In the genomic region with DNA sequence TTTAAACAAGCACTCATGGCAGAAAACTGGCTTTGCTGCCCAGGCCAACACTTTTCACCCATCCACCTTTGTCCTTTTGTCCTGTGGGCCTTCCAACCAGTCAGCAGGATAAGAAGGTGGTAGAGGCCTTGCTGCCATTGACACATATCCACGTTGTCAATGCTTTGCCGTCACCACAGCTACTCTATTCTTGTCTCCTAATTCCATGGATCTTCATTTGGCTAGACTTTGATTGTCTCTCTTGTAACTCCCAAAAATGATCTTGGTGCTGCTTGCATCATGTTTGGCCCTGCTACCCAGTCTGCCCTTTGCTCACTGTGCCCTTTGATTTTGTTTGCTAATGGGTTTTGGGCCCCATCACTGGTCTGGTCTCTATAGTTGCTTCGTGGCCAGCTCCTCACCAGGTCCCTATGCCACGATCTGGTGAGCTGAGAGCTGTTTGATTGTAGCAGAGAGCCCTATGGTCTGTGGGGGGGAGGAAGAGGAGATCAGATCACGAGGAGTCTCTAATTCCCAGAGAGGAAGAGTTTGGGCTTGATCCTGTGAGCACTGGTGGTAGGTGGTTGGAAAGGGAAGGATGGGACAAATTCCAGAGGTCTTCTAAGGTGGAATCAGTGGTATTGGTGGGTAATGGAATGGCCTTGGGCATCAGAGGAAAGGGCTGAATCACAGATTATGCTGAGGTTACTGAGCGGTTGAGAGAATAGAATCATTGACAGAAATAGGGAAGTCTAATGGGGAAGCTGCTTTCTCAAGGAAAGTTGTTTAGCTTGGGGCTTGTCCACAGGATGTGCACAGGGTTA, we compare ENCODE assay signal across 1 cellular context.
A peak's percentile ranks its signal among the peaks of the same experiment; 100 is the strongest.
TF ChIP-seq lines count a peak whose summit lies in the region.

No MANE protein-coding gene starts in this region.

TF ChIP-seq in HepG2, 621 proteins besides CTCF, POLR2A, EP300 and RAD21 (continued from another document and continues in another):
- TF ChIP-seq, protein P1, sequence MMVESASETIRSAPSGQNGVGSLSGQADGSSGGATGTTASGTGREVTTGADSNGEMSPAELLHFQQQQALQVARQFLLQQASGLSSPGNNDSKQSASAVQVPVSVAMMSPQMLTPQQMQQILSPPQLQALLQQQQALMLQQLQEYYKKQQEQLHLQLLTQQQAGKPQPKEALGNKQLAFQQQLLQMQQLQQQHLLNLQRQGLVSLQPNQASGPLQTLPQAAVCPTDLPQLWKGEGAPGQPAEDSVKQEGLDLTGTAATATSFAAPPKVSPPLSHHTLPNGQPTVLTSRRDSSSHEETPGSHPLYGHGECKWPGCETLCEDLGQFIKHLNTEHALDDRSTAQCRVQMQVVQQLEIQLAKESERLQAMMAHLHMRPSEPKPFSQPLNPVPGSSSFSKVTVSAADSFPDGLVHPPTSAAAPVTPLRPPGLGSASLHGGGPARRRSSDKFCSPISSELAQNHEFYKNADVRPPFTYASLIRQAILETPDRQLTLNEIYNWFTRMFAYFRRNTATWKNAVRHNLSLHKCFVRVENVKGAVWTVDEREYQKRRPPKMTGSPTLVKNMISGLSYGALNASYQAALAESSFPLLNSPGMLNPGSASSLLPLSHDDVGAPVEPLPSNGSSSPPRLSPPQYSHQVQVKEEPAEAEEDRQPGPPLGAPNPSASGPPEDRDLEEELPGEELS (CRISPR knock-in tag; IDR thresholded peaks at IDR 0.05) = peak; percentile 63; the same call in 1 of the 2 replicates
- no peak for TF ChIP-seq SNAPC2 (CRISPR knock-in tag; IDR thresholded peaks at IDR 0.05)
- no peak for TF ChIP-seq SUZ12 (IDR thresholded peaks at IDR 0.05; ENCODE audit: low read depth, low read length)
- TF ChIP-seq HNRNPL (IDR thresholded peaks at IDR 0.05; ENCODE audit: low read depth, low read length) = 0 out of 2 replicates have a peak, but pooled peaks have one; percentile 22
- TF ChIP-seq, protein P2, sequence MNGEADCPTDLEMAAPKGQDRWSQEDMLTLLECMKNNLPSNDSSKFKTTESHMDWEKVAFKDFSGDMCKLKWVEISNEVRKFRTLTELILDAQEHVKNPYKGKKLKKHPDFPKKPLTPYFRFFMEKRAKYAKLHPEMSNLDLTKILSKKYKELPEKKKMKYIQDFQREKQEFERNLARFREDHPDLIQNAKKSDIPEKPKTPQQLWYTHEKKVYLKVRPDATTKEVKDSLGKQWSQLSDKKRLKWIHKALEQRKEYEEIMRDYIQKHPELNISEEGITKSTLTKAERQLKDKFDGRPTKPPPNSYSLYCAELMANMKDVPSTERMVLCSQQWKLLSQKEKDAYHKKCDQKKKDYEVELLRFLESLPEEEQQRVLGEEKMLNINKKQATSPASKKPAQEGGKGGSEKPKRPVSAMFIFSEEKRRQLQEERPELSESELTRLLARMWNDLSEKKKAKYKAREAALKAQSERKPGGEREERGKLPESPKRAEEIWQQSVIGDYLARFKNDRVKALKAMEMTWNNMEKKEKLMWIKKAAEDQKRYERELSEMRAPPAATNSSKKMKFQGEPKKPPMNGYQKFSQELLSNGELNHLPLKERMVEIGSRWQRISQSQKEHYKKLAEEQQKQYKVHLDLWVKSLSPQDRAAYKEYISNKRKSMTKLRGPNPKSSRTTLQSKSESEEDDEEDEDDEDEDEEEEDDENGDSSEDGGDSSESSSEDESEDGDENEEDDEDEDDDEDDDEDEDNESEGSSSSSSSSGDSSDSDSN (CRISPR knock-in tag; IDR thresholded peaks at IDR 0.05) = no peak
- no peak for TF ChIP-seq TBX3 (IDR thresholded peaks at IDR 0.05; ENCODE audit: borderline replicate concordance)
- no peak for TF ChIP-seq ZIK1 (CRISPR knock-in tag; IDR thresholded peaks at IDR 0.05; ENCODE audit: borderline replicate concordance, low read depth)
- no peak for TF ChIP-seq RBM22 (optimal IDR thresholded peaks at IDR 0.05; ENCODE audit: low read length)
- TF ChIP-seq, protein P3, sequence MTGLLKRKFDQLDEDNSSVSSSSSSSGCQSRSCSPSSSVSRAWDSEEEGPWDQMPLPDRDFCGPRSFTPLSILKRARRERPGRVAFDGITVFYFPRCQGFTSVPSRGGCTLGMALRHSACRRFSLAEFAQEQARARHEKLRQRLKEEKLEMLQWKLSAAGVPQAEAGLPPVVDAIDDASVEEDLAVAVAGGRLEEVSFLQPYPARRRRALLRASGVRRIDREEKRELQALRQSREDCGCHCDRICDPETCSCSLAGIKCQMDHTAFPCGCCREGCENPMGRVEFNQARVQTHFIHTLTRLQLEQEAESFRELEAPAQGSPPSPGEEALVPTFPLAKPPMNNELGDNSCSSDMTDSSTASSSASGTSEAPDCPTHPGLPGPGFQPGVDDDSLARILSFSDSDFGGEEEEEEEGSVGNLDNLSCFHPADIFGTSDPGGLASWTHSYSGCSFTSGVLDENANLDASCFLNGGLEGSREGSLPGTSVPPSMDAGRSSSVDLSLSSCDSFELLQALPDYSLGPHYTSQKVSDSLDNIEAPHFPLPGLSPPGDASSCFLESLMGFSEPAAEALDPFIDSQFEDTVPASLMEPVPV (CRISPR knock-in tag; IDR thresholded peaks at IDR 0.05) = no peak
- no peak for TF ChIP-seq ATF7 (IDR thresholded peaks at IDR 0.05)
- no peak for TF ChIP-seq ATF7 (CRISPR knock-in tag; IDR thresholded peaks at IDR 0.05)
- no peak for TF ChIP-seq NFYB (CRISPR knock-in tag; IDR thresholded peaks at IDR 0.05)
- 0 out of 2 replicates have a peak, but pooled peaks have one; percentile 48 for TF ChIP-seq EHMT2 (IDR thresholded peaks at IDR 0.05; ENCODE audit: borderline replicate concordance, low read depth, low read length)
- TF ChIP-seq SRSF1 (optimal IDR thresholded peaks at IDR 0.05; ENCODE audit: low read depth, low read length) = no peak
- no peak for TF ChIP-seq ZNF331 (CRISPR knock-in tag; IDR thresholded peaks at IDR 0.05)
- TF ChIP-seq, protein P4, sequence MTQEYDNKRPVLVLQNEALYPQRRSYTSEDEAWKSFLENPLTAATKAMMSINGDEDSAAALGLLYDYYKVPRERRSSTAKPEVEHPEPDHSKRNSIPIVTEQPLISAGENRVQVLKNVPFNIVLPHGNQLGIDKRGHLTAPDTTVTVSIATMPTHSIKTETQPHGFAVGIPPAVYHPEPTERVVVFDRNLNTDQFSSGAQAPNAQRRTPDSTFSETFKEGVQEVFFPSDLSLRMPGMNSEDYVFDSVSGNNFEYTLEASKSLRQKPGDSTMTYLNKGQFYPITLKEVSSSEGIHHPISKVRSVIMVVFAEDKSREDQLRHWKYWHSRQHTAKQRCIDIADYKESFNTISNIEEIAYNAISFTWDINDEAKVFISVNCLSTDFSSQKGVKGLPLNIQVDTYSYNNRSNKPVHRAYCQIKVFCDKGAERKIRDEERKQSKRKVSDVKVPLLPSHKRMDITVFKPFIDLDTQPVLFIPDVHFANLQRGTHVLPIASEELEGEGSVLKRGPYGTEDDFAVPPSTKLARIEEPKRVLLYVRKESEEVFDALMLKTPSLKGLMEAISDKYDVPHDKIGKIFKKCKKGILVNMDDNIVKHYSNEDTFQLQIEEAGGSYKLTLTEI (CRISPR knock-in tag; conservative IDR thresholded peaks at IDR 0.05) = no peak
- TF ChIP-seq, protein P5, sequence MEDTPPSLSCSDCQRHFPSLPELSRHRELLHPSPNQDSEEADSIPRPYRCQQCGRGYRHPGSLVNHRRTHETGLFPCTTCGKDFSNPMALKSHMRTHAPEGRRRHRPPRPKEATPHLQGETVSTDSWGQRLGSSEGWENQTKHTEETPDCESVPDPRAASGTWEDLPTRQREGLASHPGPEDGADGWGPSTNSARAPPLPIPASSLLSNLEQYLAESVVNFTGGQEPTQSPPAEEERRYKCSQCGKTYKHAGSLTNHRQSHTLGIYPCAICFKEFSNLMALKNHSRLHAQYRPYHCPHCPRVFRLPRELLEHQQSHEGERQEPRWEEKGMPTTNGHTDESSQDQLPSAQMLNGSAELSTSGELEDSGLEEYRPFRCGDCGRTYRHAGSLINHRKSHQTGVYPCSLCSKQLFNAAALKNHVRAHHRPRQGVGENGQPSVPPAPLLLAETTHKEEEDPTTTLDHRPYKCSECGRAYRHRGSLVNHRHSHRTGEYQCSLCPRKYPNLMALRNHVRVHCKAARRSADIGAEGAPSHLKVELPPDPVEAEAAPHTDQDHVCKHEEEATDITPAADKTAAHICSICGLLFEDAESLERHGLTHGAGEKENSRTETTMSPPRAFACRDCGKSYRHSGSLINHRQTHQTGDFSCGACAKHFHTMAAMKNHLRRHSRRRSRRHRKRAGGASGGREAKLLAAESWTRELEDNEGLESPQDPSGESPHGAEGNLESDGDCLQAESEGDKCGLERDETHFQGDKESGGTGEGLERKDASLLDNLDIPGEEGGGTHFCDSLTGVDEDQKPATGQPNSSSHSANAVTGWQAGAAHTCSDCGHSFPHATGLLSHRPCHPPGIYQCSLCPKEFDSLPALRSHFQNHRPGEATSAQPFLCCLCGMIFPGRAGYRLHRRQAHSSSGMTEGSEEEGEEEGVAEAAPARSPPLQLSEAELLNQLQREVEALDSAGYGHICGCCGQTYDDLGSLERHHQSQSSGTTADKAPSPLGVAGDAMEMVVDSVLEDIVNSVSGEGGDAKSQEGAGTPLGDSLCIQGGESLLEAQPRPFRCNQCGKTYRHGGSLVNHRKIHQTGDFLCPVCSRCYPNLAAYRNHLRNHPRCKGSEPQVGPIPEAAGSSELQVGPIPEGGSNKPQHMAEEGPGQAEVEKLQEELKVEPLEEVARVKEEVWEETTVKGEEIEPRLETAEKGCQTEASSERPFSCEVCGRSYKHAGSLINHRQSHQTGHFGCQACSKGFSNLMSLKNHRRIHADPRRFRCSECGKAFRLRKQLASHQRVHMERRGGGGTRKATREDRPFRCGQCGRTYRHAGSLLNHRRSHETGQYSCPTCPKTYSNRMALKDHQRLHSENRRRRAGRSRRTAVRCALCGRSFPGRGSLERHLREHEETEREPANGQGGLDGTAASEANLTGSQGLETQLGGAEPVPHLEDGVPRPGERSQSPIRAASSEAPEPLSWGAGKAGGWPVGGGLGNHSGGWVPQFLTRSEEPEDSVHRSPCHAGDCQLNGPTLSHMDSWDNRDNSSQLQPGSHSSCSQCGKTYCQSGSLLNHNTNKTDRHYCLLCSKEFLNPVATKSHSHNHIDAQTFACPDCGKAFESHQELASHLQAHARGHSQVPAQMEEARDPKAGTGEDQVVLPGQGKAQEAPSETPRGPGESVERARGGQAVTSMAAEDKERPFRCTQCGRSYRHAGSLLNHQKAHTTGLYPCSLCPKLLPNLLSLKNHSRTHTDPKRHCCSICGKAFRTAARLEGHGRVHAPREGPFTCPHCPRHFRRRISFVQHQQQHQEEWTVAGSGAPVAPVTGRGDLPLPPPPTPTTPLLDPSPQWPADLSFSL (CRISPR knock-in tag; IDR thresholded peaks at IDR 0.05) = no peak
- TF ChIP-seq WIZ (CRISPR knock-in tag; IDR thresholded peaks at IDR 0.05) = no peak
- TF ChIP-seq ONECUT2 (CRISPR knock-in tag; IDR thresholded peaks at IDR 0.05) = no peak
- TF ChIP-seq, protein P6, sequence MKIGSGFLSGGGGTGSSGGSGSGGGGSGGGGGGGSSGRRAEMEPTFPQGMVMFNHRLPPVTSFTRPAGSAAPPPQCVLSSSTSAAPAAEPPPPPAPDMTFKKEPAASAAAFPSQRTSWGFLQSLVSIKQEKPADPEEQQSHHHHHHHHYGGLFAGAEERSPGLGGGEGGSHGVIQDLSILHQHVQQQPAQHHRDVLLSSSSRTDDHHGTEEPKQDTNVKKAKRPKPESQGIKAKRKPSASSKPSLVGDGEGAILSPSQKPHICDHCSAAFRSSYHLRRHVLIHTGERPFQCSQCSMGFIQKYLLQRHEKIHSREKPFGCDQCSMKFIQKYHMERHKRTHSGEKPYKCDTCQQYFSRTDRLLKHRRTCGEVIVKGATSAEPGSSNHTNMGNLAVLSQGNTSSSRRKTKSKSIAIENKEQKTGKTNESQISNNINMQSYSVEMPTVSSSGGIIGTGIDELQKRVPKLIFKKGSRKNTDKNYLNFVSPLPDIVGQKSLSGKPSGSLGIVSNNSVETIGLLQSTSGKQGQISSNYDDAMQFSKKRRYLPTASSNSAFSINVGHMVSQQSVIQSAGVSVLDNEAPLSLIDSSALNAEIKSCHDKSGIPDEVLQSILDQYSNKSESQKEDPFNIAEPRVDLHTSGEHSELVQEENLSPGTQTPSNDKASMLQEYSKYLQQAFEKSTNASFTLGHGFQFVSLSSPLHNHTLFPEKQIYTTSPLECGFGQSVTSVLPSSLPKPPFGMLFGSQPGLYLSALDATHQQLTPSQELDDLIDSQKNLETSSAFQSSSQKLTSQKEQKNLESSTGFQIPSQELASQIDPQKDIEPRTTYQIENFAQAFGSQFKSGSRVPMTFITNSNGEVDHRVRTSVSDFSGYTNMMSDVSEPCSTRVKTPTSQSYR (CRISPR knock-in tag; IDR thresholded peaks at IDR 0.05; ENCODE audit: borderline replicate concordance) = no peak; the same call in 1 of the 2 replicates
- TF ChIP-seq, protein P7, sequence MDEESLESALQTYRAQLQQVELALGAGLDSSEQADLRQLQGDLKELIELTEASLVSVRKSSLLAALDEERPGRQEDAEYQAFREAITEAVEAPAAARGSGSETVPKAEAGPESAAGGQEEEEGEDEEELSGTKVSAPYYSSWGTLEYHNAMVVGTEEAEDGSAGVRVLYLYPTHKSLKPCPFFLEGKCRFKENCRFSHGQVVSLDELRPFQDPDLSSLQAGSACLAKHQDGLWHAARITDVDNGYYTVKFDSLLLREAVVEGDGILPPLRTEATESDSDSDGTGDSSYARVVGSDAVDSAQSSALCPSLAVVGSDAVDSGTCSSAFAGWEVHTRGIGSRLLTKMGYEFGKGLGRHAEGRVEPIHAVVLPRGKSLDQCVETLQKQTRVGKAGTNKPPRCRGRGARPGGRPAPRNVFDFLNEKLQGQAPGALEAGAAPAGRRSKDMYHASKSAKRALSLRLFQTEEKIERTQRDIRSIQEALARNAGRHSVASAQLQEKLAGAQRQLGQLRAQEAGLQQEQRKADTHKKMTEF (CRISPR knock-in tag; IDR thresholded peaks at IDR 0.05) = peak; percentile 27; the same call in 1 of the 2 replicates
- no peak for TF ChIP-seq CCAR2 (optimal IDR thresholded peaks at IDR 0.05; ENCODE audit: low read depth, low read length)
- no peak for TF ChIP-seq HOXA5 (CRISPR knock-in tag; IDR thresholded peaks at IDR 0.05)
